Comparison of ENCODE assay signal across 19 cellular contexts in the genomic region with DNA sequence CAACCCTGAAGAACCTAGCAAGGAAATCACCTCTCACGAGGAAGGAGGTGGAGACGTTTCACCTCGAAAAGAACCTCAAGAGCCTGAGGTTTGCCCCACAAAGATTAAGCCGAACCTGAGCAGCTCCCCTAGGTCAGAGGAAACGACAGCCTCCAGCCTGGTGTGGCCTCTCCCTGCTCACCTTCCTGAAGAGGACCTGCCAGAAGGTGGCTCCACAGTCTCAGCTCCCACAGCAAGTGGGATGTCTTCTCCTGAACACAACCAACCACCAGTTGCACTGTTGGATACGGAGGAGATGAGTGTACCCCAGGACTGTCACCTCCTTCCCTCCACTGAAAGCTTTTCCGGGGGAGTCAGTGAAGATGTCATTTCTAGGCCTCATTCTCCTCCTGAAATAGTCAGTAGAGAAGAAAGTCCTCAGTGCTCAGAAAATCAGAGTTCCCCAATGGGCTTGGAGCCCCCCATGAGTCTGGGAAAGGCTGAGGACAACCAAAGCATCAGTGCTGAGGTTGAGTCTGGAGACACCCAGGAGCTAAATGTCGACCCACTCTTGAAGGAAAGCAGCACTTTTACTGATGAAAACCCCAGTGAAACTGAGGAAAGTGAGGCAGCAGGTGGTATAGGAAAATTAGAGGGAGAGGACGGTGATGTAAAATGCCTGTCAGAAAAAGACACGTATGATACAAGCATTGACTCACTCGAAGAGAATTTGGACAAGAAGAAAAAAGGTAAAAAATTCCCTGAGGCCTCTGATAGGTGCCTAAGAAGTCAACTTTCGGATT.
DNase-seq lines count a peak whose midpoint lies in the region; ATAC-seq and TF ChIP-seq lines count a peak whose summit lies in the region.
"Had no signal": no experiment of that assay in that cellular context is flagged by ENCODE, and none has a peak within 500 bp of the region (broad histone marks: within the 10 kb centered on the region; RNA-seq: fewer than 3 reads in every experiment).

No MANE protein-coding gene starts in this region.

- no peaks in the 10 kb centered on the region for H3K9me3 ChIP-seq in OCI-LY3 (ENCODE audit: insufficient read depth, low read length)
- H3K9me3 ChIP-seq: BLaER1 had no signal

- in situ Hi-C loops in GM13977 (cut with MboI; ENCODE audit: low pct_unique_long_range_greater_than_20kb, low sequenced_read_pairs, unreplicated experiment), result no loop called here

- ATAC-seq in left lobe of liver (peak; percentile 41), GM21447 (IDR thresholded peaks at IDR 0.05; ENCODE audit: unreplicated experiment) (no peak)

- no peak overlapping the region for H3K27ac Mint-ChIP-seq in glutamatergic neuron (ENCODE audit: unreplicated experiment)

- H3K36me3 Mint-ChIP-seq in glutamatergic neuron (ENCODE audit: unreplicated experiment), result peaks cover 13% of the 10 kb centered on the region

- H3K27ac ChIP-seq in OCI-LY3 (ENCODE audit: low read length), result no peak overlapping the region
- H3K27ac ChIP-seq: HL-60 had no signal

- peaks cover 19% of the 10 kb centered on the region for H3K4me1 ChIP-seq in OCI-LY3 (ENCODE audit: low read length)

- no peak overlapping the region for H3K4me2 ChIP-seq in OCI-LY3 (ENCODE audit: low read length)
- H3K4me2 ChIP-seq: BLaER1 had no signal

- TF ChIP-seq CTCF in GM06990 (IDR thresholded peaks at IDR 0.05; ENCODE audit: insufficient read depth, low read length, poor library complexity, severe bottlenecking), result peak; percentile 13
- peak; percentile 28 for TF ChIP-seq CTCF in GM13977 (IDR thresholded peaks at IDR 0.05; ENCODE audit: extremely low read depth, insufficient read depth, missing control alignments)
- TF ChIP-seq CTCF in OCI-LY3 (IDR thresholded peaks at IDR 0.05; ENCODE audit: low read depth, low read length), result peak; percentile 17; the same call in 1 of the 2 replicates
- no peak for TF ChIP-seq CTCF in glutamatergic neuron (IDR thresholded peaks at IDR 0.05; ENCODE audit: partially characterized antibody, unreplicated experiment)

- peaks cover 34% of the 10 kb centered on the region for H3K4me1 Mint-ChIP-seq in glutamatergic neuron (ENCODE audit: low read depth, unreplicated experiment)
- H3K4me1 Mint-ChIP-seq: CD4-positive, alpha-beta memory T cell had no signal

- no peak overlapping the region for H3K4me3 ChIP-seq in GM06990 (replicated peaks; ENCODE audit: low read depth, low read length)
- no peak overlapping the region for H3K4me3 ChIP-seq in OCI-LY3 (ENCODE audit: low read length)
- H3K4me3 ChIP-seq: BLaER1 had no signal

- peaks cover 5% of the 10 kb centered on the region for H3K9me3 Mint-ChIP-seq in glutamatergic neuron (ENCODE audit: unreplicated experiment)

- H3K27me3 Mint-ChIP-seq in glutamatergic neuron (ENCODE audit: unreplicated experiment), result peaks cover 10% of the 10 kb centered on the region
- H3K27me3 Mint-ChIP-seq: CD4-positive, alpha-beta memory T cell had no signal

- H4K20me1 ChIP-seq in OCI-LY3 (ENCODE audit: insufficient read depth, low read length), result no peaks in the 10 kb centered on the region
- H4K20me1 ChIP-seq: BLaER1 had no signal

- H3K79me2 ChIP-seq in OCI-LY3 (ENCODE audit: low read length), result no peaks in the 10 kb centered on the region

- H3K4me3 Mint-ChIP-seq in glutamatergic neuron (ENCODE audit: unreplicated experiment), result no peak overlapping the region
- H3K4me3 Mint-ChIP-seq: CD14-positive monocyte; CD4-positive, alpha-beta memory T cell had no signal

- no peak overlapping the region for H2AFZ ChIP-seq in OCI-LY3 (ENCODE audit: low read depth, low read length)

- H3K36me3 ChIP-seq in GM06990 (ENCODE audit: control insufficient read depth, insufficient read depth, low read length) (peaks cover 8% of the 10 kb centered on the region), OCI-LY3 (replicated peaks; ENCODE audit: low read depth, low read length) (no peaks in the 10 kb centered on the region)

- no peak for DNase-seq in GM06990 (ENCODE audit: extremely low read depth, insufficient read length)
- no peak for DNase-seq in GM13977 (ENCODE audit: low spot score)
- no peak for DNase-seq in left lobe of liver (ENCODE audit: low spot score)
- no peak for DNase-seq in glutamatergic neuron
- DNase-seq in SKM-1 treated with dmso at 0.1 percent for 144 hours (lab: John Stamatoyannopoulos, UW; ENCODE audit: unreplicated experiment), result no peak
- DNase-seq: 8988T; CD4-positive, alpha-beta memory T cell; DMS153; DMS79; GDM1; GOT3; H7; IMR-90; KBM-7 had no signal

- H3K27me3 ChIP-seq in GM06990 (replicated peaks; ENCODE audit: control insufficient read depth, insufficient read depth, low read length) (no peaks in the 10 kb centered on the region), OCI-LY3 (ENCODE audit: low read depth, low read length) (no peaks in the 10 kb centered on the region)
- H3K27me3 ChIP-seq: BLaER1 had no signal

- H3K9ac ChIP-seq in OCI-LY3 (ENCODE audit: low read length), result no peak overlapping the region
- H3K9ac ChIP-seq: BLaER1 had no signal
